In the genomic region with DNA sequence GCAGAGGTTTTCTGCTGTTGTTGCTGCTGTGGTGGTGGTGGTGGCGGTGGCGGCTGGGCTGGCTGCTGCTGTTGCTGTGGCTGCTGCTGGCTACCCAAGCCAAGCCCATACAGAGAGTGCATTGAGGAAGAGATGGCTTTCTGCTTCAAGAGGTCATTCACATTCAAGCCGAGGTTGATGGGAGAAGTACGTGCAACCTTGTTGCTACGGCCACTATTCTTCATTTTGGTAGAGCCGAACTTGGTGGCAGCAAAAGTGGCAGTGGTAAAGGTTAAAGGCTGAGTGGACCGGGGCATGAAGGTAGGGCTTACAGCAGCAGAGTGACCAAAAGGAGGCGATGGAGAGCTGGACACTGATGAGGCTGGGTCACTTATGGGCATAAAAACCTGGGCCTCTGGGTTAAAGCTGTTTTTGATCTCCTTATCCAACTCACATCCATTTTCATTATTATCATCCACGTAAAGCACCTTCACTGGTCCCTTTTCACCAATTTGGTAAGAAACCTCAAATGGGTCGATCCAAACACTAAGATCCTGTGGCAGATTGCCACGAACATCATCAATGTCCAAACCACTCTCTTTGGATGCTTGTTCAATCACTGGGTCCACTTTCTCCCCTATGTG, we compare ENCODE assay signal across 8 cellular contexts. TPM values are rescaled to one million over a fixed set of nuclear protein-coding genes. Genes with fewer than 3 reads are reported as not detected.
DNase-seq lines count a peak whose midpoint lies in the region; ATAC-seq, FAIRE-seq and TF ChIP-seq lines count a peak whose summit lies in the region.

No MANE protein-coding gene starts in this region.

- H3K27ac ChIP-seq in OCI-LY1 (ENCODE audit: low read depth, low read length, poor library complexity, severe bottlenecking), result no peak overlapping the region
- peak overlapping the region in 2 of 3 donors; percentile 96 to 100 for H3K27ac ChIP-seq in right lobe of liver
- peak overlapping the region; percentile 69 to 100 (median 99) for H3K27ac ChIP-seq in stomach

- no peaks in the 10 kb centered on the region for H4K20me1 ChIP-seq in OCI-LY1 (ENCODE audit: insufficient read depth, low read length)

- peaks cover 12% of the 10 kb centered on the region for H3K79me2 ChIP-seq in OCI-LY1 (ENCODE audit: insufficient read depth, low read length)

- H3K9me2 ChIP-seq in OCI-LY1 (ENCODE audit: low read depth, low read length), result no peaks in the 10 kb centered on the region

- H3K4me1 ChIP-seq in OCI-LY1 (ENCODE audit: insufficient read depth, low read length, severe bottlenecking) (peaks cover 24% of the 10 kb centered on the region), right lobe of liver (peaks cover 0 to 12% (median 3%) of the 10 kb centered on the region in 4 donors), stomach (peaks cover 15 to 44% (median 28%) of the 10 kb centered on the region in 4 donors)

- no peak for FAIRE-seq in bronchial epithelial cell (lab: Jason Lieb, UNC)

- TF ChIP-seq CTCF in OCI-LY1 (IDR thresholded peaks at IDR 0.05; ENCODE audit: low read length) (peak; percentile 39; the same call in 1 of the 2 replicates), bronchial epithelial cell (IDR thresholded peaks at IDR 0.05; ENCODE audit: insufficient read depth, low read length, severe bottlenecking) (peak; percentile 71), right lobe of liver (IDR thresholded peaks at IDR 0.05) (peak; percentile 47 to 59 (median 50)), stomach (IDR thresholded peaks at IDR 0.05) (peak in 4 of 7 experiments; percentile 26 to 54 (median 38))

- 29% methylated on average over 9 of the region's 11 CpGs for WGBS in right lobe of liver (ENCODE audit: insufficient coverage, low coverage, low lambda C conversion rate, missing lambda C conversion rate)
- WGBS in stomach, 5 donors, result 29 to 45% (median 39%) methylated on average over 11 of the region's 11 CpGs

- H3K9me3 ChIP-seq in OCI-LY1 (ENCODE audit: low read length), result no peaks in the 10 kb centered on the region
- H3K9me3 ChIP-seq in right lobe of liver, result no peaks in the 10 kb centered on the region
- H3K9me3 ChIP-seq in stomach, result no peaks in the 10 kb centered on the region

- ATAC-seq in right lobe of liver, result peak in 1 of 4 donors; percentile 12
- no peak for ATAC-seq in GM18858 (IDR thresholded peaks at IDR 0.05; ENCODE audit: unreplicated experiment)
- ATAC-seq in GM21381 (IDR thresholded peaks at IDR 0.05; ENCODE audit: unreplicated experiment), result no peak

- peaks cover 16% of the 10 kb centered on the region; the same call in 1 of the 2 replicates for H3K36me3 ChIP-seq in OCI-LY1 (ENCODE audit: insufficient read depth, low read length)
- peaks cover 6% of the 10 kb centered on the region for H3K36me3 ChIP-seq in bronchial epithelial cell (ENCODE audit: control insufficient read depth, insufficient read depth, low read length)
- H3K36me3 ChIP-seq in right lobe of liver, result peaks cover 0 to 27% (median 14%) of the 10 kb centered on the region in 4 donors
- peaks cover 22 to 31% (median 28%) of the 10 kb centered on the region in 4 donors for H3K36me3 ChIP-seq in stomach

- DNase-seq in activated T-cell treated with anti-CD3 and anti-CD28 coated beads for 48 hours (ENCODE audit: low read depth) (peak; percentile 34), activated T-cell treated with anti-CD3 and anti-CD28 coated beads for 4 hours (no peak), bronchial epithelial cell (ENCODE audit: low read depth) (peak; percentile 39), right lobe of liver (peak in 1 of 3 donors; percentile 57), stomach (peak; percentile 59)

- H3K27me3 ChIP-seq in OCI-LY1 (ENCODE audit: insufficient read depth, low read length) (no peaks in the 10 kb centered on the region), bronchial epithelial cell (ENCODE audit: control insufficient read depth, insufficient read depth, low read length) (no peaks in the 10 kb centered on the region), right lobe of liver (no peaks in the 10 kb centered on the region), stomach (no peaks in the 10 kb centered on the region)

- H3F3A ChIP-seq in OCI-LY1 (ENCODE audit: insufficient read depth, low read length), result no peaks in the 10 kb centered on the region

- H2AFZ ChIP-seq in OCI-LY1 (ENCODE audit: low read length), result no peak overlapping the region

- intact Hi-C loops in right lobe of liver (cut with DNase I) (loop anchor here in 1 of 2 donors (5.0 kb wide), 1 partner anchor 84 kb away; no protein-coding TSS in a partner anchor), stomach (cut with DNase I; ENCODE audit: low total_unique reads) (no loop called here)

- no peak overlapping the region for H3K4me2 ChIP-seq in OCI-LY1 (ENCODE audit: low read length)

- H3K4me3 ChIP-seq in OCI-LY1 (ENCODE audit: low read depth, low read length, poor library complexity, severe bottlenecking) (no peak overlapping the region), bronchial epithelial cell (ENCODE audit: low read depth, low read length) (no peak overlapping the region), right lobe of liver (peak overlapping the region; percentile 20 to 73 (median 68)), stomach (peak overlapping the region; percentile 84 to 99 (median 95))

- no peak for TF ChIP-seq EP300 in stomach (IDR thresholded peaks at IDR 0.05)

- TF ChIP-seq POLR2A in right lobe of liver (IDR thresholded peaks at IDR 0.05), result no peak
- TF ChIP-seq POLR2A in stomach (IDR thresholded peaks at IDR 0.05), result no peak

- no peak overlapping the region for H3K9ac ChIP-seq in OCI-LY1 (ENCODE audit: low read length)

RNA-seq across cellular contexts. Expression of a gene that starts 2.8 kb away (rescaled TPM):
- total RNA-seq in bronchial epithelial cell, result 11.6 and 19.7 TPM in 2 replicates
- total RNA-seq in right lobe of liver, result 100 to 1,000 TPM in 3 of 6 experiments, 10 to 100 TPM in 3; 36.2 to 222 (median 82.1) TPM
- total RNA-seq in stomach, result 100 to 1,000 TPM in 3 of 5 donors, 10 to 100 TPM in 2; 69.4 to 346 (median 100) TPM
- polyA plus RNA-seq in stomach, result 10 to 100 TPM; 30.1 to 40.0 (median 39.9) TPM

RNA-seq across cellular contexts. Expression of a gene that starts 27.9 kb away (rescaled TPM):
- not detected in 2 replicates for total RNA-seq in bronchial epithelial cell
- total RNA-seq in right lobe of liver, result not detected
- under 1 TPM in 1 of 5 donors, not detected in 4; 0.37 TPM for total RNA-seq in stomach
- under 1 TPM; 0.05 to 0.46 (median 0.06) TPM for polyA plus RNA-seq in stomach

Comparison
In these comparisons a context has a peak if more than half of its experiments do, and no peak if none do; other contexts are left out.
1. H3K4me3 ChIP-seq: peak in right lobe of liver (3 of 3) and stomach (4 of 4); none in OCI-LY1 (single experiment) and bronchial epithelial cell (single experiment).
2. Peak in every context shown above with its lines, with median percentiles within 50 percentile points of each other: CTCF ChIP-seq.